ENCODE assay signal across 12 cellular contexts in the genomic region with DNA sequence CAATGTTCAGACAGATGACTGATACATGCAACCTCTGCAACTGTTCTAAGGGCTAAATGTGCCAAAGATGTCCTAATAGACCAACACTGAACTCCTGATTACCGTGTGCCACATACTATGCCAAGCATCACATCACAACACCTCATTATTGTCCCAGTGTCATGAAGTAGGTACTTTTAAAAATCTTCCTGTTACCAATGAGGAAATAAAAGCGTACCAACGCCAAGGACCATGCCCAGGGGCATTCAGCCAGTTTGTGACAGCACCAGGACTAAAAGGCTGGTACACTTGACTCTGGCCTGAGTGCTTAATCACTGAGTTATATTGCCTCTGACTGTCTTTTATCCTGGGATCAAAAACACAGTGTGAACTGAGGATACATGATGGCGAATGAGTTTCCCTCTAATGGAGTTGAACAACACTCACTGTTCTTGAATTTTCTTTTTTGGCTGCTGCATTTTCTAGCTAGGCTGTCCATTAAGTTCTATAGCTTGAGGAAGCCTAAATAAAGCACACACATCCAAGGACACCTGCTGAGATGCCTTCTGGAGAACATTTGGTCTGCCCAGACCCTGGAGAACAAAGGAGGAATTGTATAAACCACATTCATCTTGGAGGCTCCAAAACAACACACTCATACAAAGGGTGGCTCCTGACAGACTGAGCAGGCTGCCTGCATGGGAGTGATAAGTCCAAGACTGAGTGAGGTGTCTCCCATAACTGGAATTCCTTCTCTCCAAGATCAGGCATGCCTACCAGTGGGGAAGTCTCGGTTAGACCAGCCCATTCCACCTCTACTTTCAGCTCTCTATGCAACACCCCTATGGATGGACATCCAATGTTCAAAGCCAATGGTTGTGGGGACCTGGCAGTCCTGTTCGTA.
A peak's percentile ranks its signal among the peaks of the same experiment; 100 is the strongest.
DNase-seq lines count a peak whose midpoint lies in the region; ATAC-seq and TF ChIP-seq lines count a peak whose summit lies in the region.
"Had no signal": no experiment of that assay in that cellular context is flagged by ENCODE, and none has a peak within 500 bp of the region (broad histone marks: within the 10 kb centered on the region; RNA-seq: fewer than 3 reads in every experiment).

No MANE protein-coding gene starts in this region.

- no peaks in the 10 kb centered on the region for H3K36me3 ChIP-seq in psoas muscle (ENCODE audit: insufficient read depth in 1 of 2, low read depth in 1 of 2)

- no peaks in the 10 kb centered on the region for H3K9me3 ChIP-seq in psoas muscle
- H3K9me3 ChIP-seq: mucosa of descending colon had no signal

- ATAC-seq in psoas muscle, result no peak
- no peak for ATAC-seq in activated naive CD8-positive, alpha-beta T cell treated with anti-CD3 and anti-CD28 coated beads, Interleukin-2, amount 50 U/mL, for 24 hours
- ATAC-seq: mucosa of descending colon had no signal

- H3K4me3 ChIP-seq in psoas muscle, result no peak overlapping the region
- H3K4me3 ChIP-seq: mucosa of descending colon had no signal

- H3K4me3 Mint-ChIP-seq in activated naive CD8-positive, alpha-beta T cell treated with anti-CD3 and anti-CD28 coated beads, Interleukin-2, amount 50 U/mL, for 24 hours, result no peak overlapping the region
- H3K4me3 Mint-ChIP-seq: activated naive CD8-positive, alpha-beta T cell had no signal

- peaks cover 6% of the 10 kb centered on the region for H3K4me1 Mint-ChIP-seq in activated naive CD8-positive, alpha-beta T cell treated with anti-CD3 and anti-CD28 coated beads, Interleukin-2, amount 50 U/mL, for 24 hours

- intact Hi-C loops in psoas muscle (cut with DNase I), result loop anchor here in 1 of 2 donors (10.0 kb wide), 1 partner anchor 1353 kb away; no protein-coding TSS in a partner anchor

- H3K4me1 ChIP-seq in psoas muscle, result no peaks in the 10 kb centered on the region

- no peaks in the 10 kb centered on the region for H3K27me3 ChIP-seq in psoas muscle (ENCODE audit: insufficient read depth in 3 of 3, low read length in 2 of 3)

- peak; percentile 42 for DNase-seq in GM03348 (ENCODE audit: low spot score)
- peak; percentile 91 for DNase-seq in SK-MEL-5 (ENCODE audit: low read depth, low spot score)
- DNase-seq in foreskin melanocyte, result peak; percentile 75
- DNase-seq in retina, result peak; percentile 53
- DNase-seq in KG1 (lab: John Stamatoyannopoulos, UW), result no peak
- DNase-seq in psoas muscle, result no peak
- DNase-seq in Kasumi-1 (lab: John Stamatoyannopoulos, UW), result no peak
- no peak for DNase-seq in activated naive CD8-positive, alpha-beta T cell treated with anti-CD3 and anti-CD28 coated beads, Interleukin-2, amount 50 U/mL, for 24 hours
- DNase-seq: activated CD4-positive, alpha-beta T cell treated with anti-CD3 and anti-CD28 coated beads for 4 hours; mucosa of descending colon; OCI-M1 had no signal

- TF ChIP-seq CTCF in psoas muscle (IDR thresholded peaks at IDR 0.05), result no peak

- no peak overlapping the region for H3K27ac Mint-ChIP-seq in activated naive CD8-positive, alpha-beta T cell treated with anti-CD3 and anti-CD28 coated beads, Interleukin-2, amount 50 U/mL, for 24 hours
- H3K27ac Mint-ChIP-seq: activated naive CD8-positive, alpha-beta T cell had no signal

- in situ Hi-C loops in SK-MEL-5 (cut with HindIII; ENCODE audit: low pct_unique_long_range_greater_than_20kb, low sequenced_read_pairs), result no loop called here

- no peak overlapping the region for H3K27ac ChIP-seq in psoas muscle

- WGBS in psoas muscle, 3 donors, result 51 to 65% (median 54%) methylated on average over 6 of the region's 6 CpGs

- H3K36me3 Mint-ChIP-seq in activated naive CD8-positive, alpha-beta T cell treated with anti-CD3 and anti-CD28 coated beads, Interleukin-2, amount 50 U/mL, for 24 hours (ENCODE audit: low read depth), result no peaks in the 10 kb centered on the region

- no peaks in the 10 kb centered on the region for H3K9me3 Mint-ChIP-seq in activated naive CD8-positive, alpha-beta T cell treated with anti-CD3 and anti-CD28 coated beads, Interleukin-2, amount 50 U/mL, for 24 hours

- H3K27me3 Mint-ChIP-seq in activated naive CD8-positive, alpha-beta T cell treated with anti-CD3 and anti-CD28 coated beads, Interleukin-2, amount 50 U/mL, for 24 hours, result peaks cover 7% of the 10 kb centered on the region
- H3K27me3 Mint-ChIP-seq: activated naive CD8-positive, alpha-beta T cell had no signal

Comparison
In these comparisons a context has a peak if more than half of its experiments do, and no peak if none do; other contexts are left out.
1. DNase-seq: peak in GM03348 (single experiment), SK-MEL-5 (single experiment), foreskin melanocyte (single experiment) and retina (single experiment); none in KG1 (single experiment), psoas muscle (0 of 2), Kasumi-1 (0 of 2) and activated naive CD8-positive, alpha-beta T cell treated with anti-CD3 and anti-CD28 coated beads, Interleukin-2, amount 50 U/mL, for 24 hours (single experiment).